ENCODE assay signal across 12 cellular contexts in genomic region chr4:84167579-84167978, GRCh38.
DNase-seq lines count a peak whose midpoint lies in the region; ATAC-seq and TF ChIP-seq lines count a peak whose summit lies in the region.
"Had no signal": no experiment of that assay in that cellular context is flagged by ENCODE, and none has a peak within 500 bp of the region (broad histone marks: within the 10 kb centered on the region; RNA-seq: fewer than 3 reads in every experiment).

No MANE protein-coding gene starts in this region.

- in situ Hi-C loops in KBM-7 (cut with MboI; ENCODE audit: low pct_unique_long_range_greater_than_20kb, low sequenced_read_pairs) (no loop called here), transverse colon (cut with MboI; ENCODE audit: low pct_ligation_motif_present in 1 of 4, low pct_unique_long_range_greater_than_20kb in 1 of 4, low sequenced_read_pairs in 3 of 4) (loop anchor here in 1 of 4 donors (25.0 kb wide), 1 partner anchor 345 kb away; no protein-coding TSS in a partner anchor)

- H3K9ac ChIP-seq in HCT116 (ENCODE audit: low read length), result no peak overlapping the region

- CTCF ChIA-PET in HCT116 (lab: Charles Lee), result interaction anchor here (0.9 to 1.4 kb wide), 2 partner anchors 10 to 335 kb away, joined by 3 to 5 read pairs; no protein-coding TSS in a partner anchor

- ATAC-seq in HCT116 (peak; percentile 84), SK-N-SH treated with all-trans-retinoic acid at 6 μM for 48 hours (peak; percentile 73)

- no peak overlapping the region for H3K4me2 ChIP-seq in HCT116 (ENCODE audit: low read length)

- H3K27ac ChIP-seq in HCT116 (ENCODE audit: low read depth, low read length) (no peak overlapping the region), transverse colon (no peak overlapping the region)
- H3K27ac ChIP-seq: RWPE1, thoracic aorta had no signal

- no peak overlapping the region for H2AFZ ChIP-seq in HCT116 (ENCODE audit: low read depth, low read length, poor library complexity, severe bottlenecking)

- no peaks in the 10 kb centered on the region for H3K9me2 ChIP-seq in HCT116 (ENCODE audit: insufficient read depth)

- BruUV-seq in HCT116 (replicated peaks; lab: Mats Ljungman, UMichigan), result no TSS peak

- TF ChIP-seq POLR2A in HCT116 (IDR thresholded peaks at IDR 0.05; ENCODE audit: borderline replicate concordance, extremely low read depth, insufficient read depth, insufficient read length) (no peak), transverse colon (IDR thresholded peaks at IDR 0.05) (no peak)

- intact Hi-C loops in HCT116 (cut with micrococcal nuclease) (loop anchor here (1.0 kb wide), 1 partner anchor 396 kb away; no protein-coding TSS in a partner anchor), transverse colon (cut with DNase I; ENCODE audit: low total_unique reads) (no loop called here)

- no peak for TF ChIP-seq EP300 in transverse colon (IDR thresholded peaks at IDR 0.05; ENCODE audit: low read depth)

- DNase-seq in AG09309 (ENCODE audit: low read depth) (no peak), HCT116 (ENCODE audit: low read depth, low spot score) (no peak), iPS-NIHi11 (ENCODE audit: low spot score) (peak; percentile 55), KBM-7 (no peak), transverse colon (no peak), cerebellar cortex (ENCODE audit: low spot score) (no peak), activated gamma-delta T cell treated with Interleukin-2 at 50 U/mL for 16 hours (no peak)
- DNase-seq: activated CD4-positive, alpha-beta T cell treated with anti-CD3 and anti-CD28 coated beads, Interleukin-2, amount 50 U/mL, for 4 hours; DMS 273 treated with DMSO at 0.1 percent for 48 hours had no signal

- H4K20me1 ChIP-seq in HCT116 (ENCODE audit: insufficient read depth), result no peaks in the 10 kb centered on the region

- H3K79me2 ChIP-seq in HCT116 (ENCODE audit: insufficient read depth, low read length), result no peaks in the 10 kb centered on the region

- H3K4me1 ChIP-seq in HCT116 (ENCODE audit: control insufficient read depth in 1 of 2, insufficient read depth in 2 of 2, low read length in 2 of 2), result no peaks in the 10 kb centered on the region
- no peaks in the 10 kb centered on the region for H3K4me1 ChIP-seq in transverse colon

- 58 to 71% methylated on average over 2 to 4 of the region's 4 CpGs for WGBS in transverse colon (ENCODE audit: low coverage in 1 of 2), 2 donors

- peak; percentile 19; the same call in 1 of the 2 replicates for TF ChIP-seq RAD21 in HCT116 (IDR thresholded peaks at IDR 0.05; ENCODE audit: low read depth)

- H3K36me3 ChIP-seq in HCT116 (ENCODE audit: control insufficient read depth in 1 of 2, insufficient read depth in 2 of 2, low read length in 2 of 2) (no peaks in the 10 kb centered on the region), transverse colon (no peaks in the 10 kb centered on the region)
- H3K36me3 ChIP-seq: thoracic aorta had no signal

- H3K4me3 ChIP-seq in AG09309 (ENCODE audit: control insufficient read depth, low read depth, low read length) (no peak overlapping the region), HCT116 (replicated peaks in 1 of 2; ENCODE audit: low read depth in 1 of 2, low read length in 2 of 2) (no peak overlapping the region), transverse colon (no peak overlapping the region)
- H3K4me3 ChIP-seq: thoracic aorta had no signal

- H3K27me3 ChIP-seq in HCT116 (ENCODE audit: insufficient read depth, low read length) (no peaks in the 10 kb centered on the region), transverse colon (no peaks in the 10 kb centered on the region)

- TF ChIP-seq CTCF in AG09309 (IDR thresholded peaks at IDR 0.05; ENCODE audit: control insufficient read depth, insufficient read depth, low read depth, low read length, missing control alignments), result peak; percentile 18
- peak; percentile 16 to 34 (median 31); a peak in 4 of 6 replicates for TF ChIP-seq CTCF in HCT116 (IDR thresholded peaks at IDR 0.05 in 2 of 3, conservative IDR thresholded peaks at IDR 0.05 in 1 of 3; ENCODE audit: borderline replicate concordance in 1 of 3, insufficient read depth in 1 of 3, low read depth in 2 of 3, low read length in 2 of 3)
- no peak for TF ChIP-seq CTCF in transverse colon (IDR thresholded peaks at IDR 0.05)

- POLR2A ChIA-PET in HCT116 (lab: Charles Lee), result no interaction called here

- H3K9me3 ChIP-seq in HCT116 (ENCODE audit: control insufficient read depth in 1 of 2, insufficient read depth in 1 of 2, low read depth in 1 of 2, low read length in 2 of 2) (no peaks in the 10 kb centered on the region), transverse colon (no peaks in the 10 kb centered on the region)
- H3K9me3 ChIP-seq: thoracic aorta had no signal

- RAD21 ChIA-PET in HCT116 (lab: Charles Lee; ENCODE audit: low non-redundant PET in 1 of 2, low total read pairs in 2 of 2, uncharacterized antibody in 2 of 2, unreplicated experiment in 2 of 2), result no interaction called here

TF ChIP-seq in HCT116, 20 proteins besides CTCF, POLR2A, EP300 and RAD21 (continues in another document):
- TF ChIP-seq EZH2 (IDR thresholded peaks at IDR 0.05) (no peak), MAX (IDR thresholded peaks at IDR 0.05) (no peak), CEBPB (IDR thresholded peaks at IDR 0.05; ENCODE audit: low read depth) (no peak), ZNF274 (IDR thresholded peaks at IDR 0.05; ENCODE audit: low read depth, low read length) (no peak), ATF3 (IDR thresholded peaks at IDR 0.05) (no peak), JUND (IDR thresholded peaks at IDR 0.05) (no peak), SP1 (IDR thresholded peaks at IDR 0.05; ENCODE audit: low read depth) (no peak), POLR2AphosphoS5 (IDR thresholded peaks at IDR 0.05; ENCODE audit: low read depth, low read length) (no peak), ZFX (IDR thresholded peaks at IDR 0.05) (no peak), ZBTB33 (IDR thresholded peaks at IDR 0.05; ENCODE audit: extremely low read depth, insufficient replicate concordance, low read length) (no peak), SIN3A (IDR thresholded peaks at IDR 0.05; ENCODE audit: low read depth) (no peak), YY1 (IDR thresholded peaks at IDR 0.05; ENCODE audit: extremely low read depth, insufficient replicate concordance, low read depth, low read length) (no peak)

TF ChIP-seq in SK-N-SH treated with all-trans-retinoic acid at 6 μM for 48 hours, 23 proteins besides CTCF, POLR2A, EP300 and RAD21 (continues in another document):
- no peak for TF ChIP-seq BACH2 (CRISPR knock-in tag; IDR thresholded peaks at IDR 0.05; ENCODE audit: borderline replicate concordance)
- TF ChIP-seq TCF4 (CRISPR knock-in tag; IDR thresholded peaks at IDR 0.05; ENCODE audit: borderline replicate concordance), result no peak
- TF ChIP-seq ZFP30 (CRISPR knock-in tag; IDR thresholded peaks at IDR 0.05), result no peak
- TF ChIP-seq ZC3H10 (CRISPR knock-in tag; IDR thresholded peaks at IDR 0.05), result no peak
- TF ChIP-seq PPARA (CRISPR knock-in tag; IDR thresholded peaks at IDR 0.05; ENCODE audit: borderline replicate concordance), result no peak
- no peak for TF ChIP-seq POU6F1 (CRISPR knock-in tag; IDR thresholded peaks at IDR 0.05; ENCODE audit: borderline replicate concordance, low read depth)
- TF ChIP-seq ZNF8 (CRISPR knock-in tag; IDR thresholded peaks at IDR 0.05), result no peak
- TF ChIP-seq ZNF70 (CRISPR knock-in tag; IDR thresholded peaks at IDR 0.05), result no peak
- no peak for TF ChIP-seq CREB5 (CRISPR knock-in tag; IDR thresholded peaks at IDR 0.05; ENCODE audit: low read depth)
- no peak for TF ChIP-seq ESRRG (CRISPR knock-in tag; IDR thresholded peaks at IDR 0.05)
- no peak for TF ChIP-seq ARNTL (CRISPR knock-in tag; IDR thresholded peaks at IDR 0.05; ENCODE audit: borderline replicate concordance, low read depth)
- TF ChIP-seq ISL1 (CRISPR knock-in tag; IDR thresholded peaks at IDR 0.05), result no peak
- no peak for TF ChIP-seq OSR1 (CRISPR knock-in tag; IDR thresholded peaks at IDR 0.05)
- TF ChIP-seq PATZ1 (CRISPR knock-in tag; IDR thresholded peaks at IDR 0.05; ENCODE audit: borderline replicate concordance), result no peak

Comparison
In these comparisons a context has a peak if more than half of its experiments do, and no peak if none do; other contexts are left out.
1. CTCF ChIP-seq: peak in AG09309 (single experiment) and HCT116 (3 of 3); none in transverse colon (0 of 5).